Comparison of ENCODE assay signal across 9 cellular contexts in genomic region chr3:151875759-151876158, GRCh38. TPM values are rescaled to one million over a fixed set of nuclear protein-coding genes. Genes with fewer than 3 reads are reported as not detected.
DNase-seq lines count a peak whose midpoint lies in the region; ATAC-seq, FAIRE-seq and TF ChIP-seq lines count a peak whose summit lies in the region.
"Had no signal": no experiment of that assay in that cellular context is flagged by ENCODE, and none has a peak within 500 bp of the region (broad histone marks: within the 10 kb centered on the region; RNA-seq: fewer than 3 reads in every experiment).

No MANE protein-coding gene starts in this region.

- TF ChIP-seq POLR2A in Peyer's patch (IDR thresholded peaks at IDR 0.05): no peak
- no peak for TF ChIP-seq POLR2A in thyroid gland (IDR thresholded peaks at IDR 0.05)

- H3K9me3 ChIP-seq in heart right ventricle (no peaks in the 10 kb centered on the region), Peyer's patch (no peaks in the 10 kb centered on the region), thyroid gland (no peaks in the 10 kb centered on the region)

- peak overlapping the region in 1 of 10 donors; percentile 8 for H3K4me3 ChIP-seq in heart right ventricle
- H3K4me3 ChIP-seq in Peyer's patch: no peak overlapping the region
- H3K4me3 ChIP-seq in thyroid gland (replicated peaks in 1 of 3): peak overlapping the region in 1 of 3 donors; percentile 3
- H3K4me3 ChIP-seq: lung had no signal

- DNase-seq in GM18507 (ENCODE audit: extremely low spot score, insufficient read length, low read depth) (no peak), H4 (ENCODE audit: low spot score) (peak; percentile 52), MV-4-11 (lab: John Stamatoyannopoulos, UW) (peak; percentile 91), kidney tubule cell (ENCODE audit: low spot score) (peak; percentile 83), AG08396 (ENCODE audit: low spot score) (no peak), heart right ventricle (no peak), Peyer's patch (no peak), thyroid gland (no peak)

- H3K36me3 ChIP-seq in heart right ventricle (no peaks in the 10 kb centered on the region), Peyer's patch (no peaks in the 10 kb centered on the region), thyroid gland (no peaks in the 10 kb centered on the region)

- H3K27ac ChIP-seq in heart right ventricle (peak overlapping the region in 2 of 10 donors; percentile 20 to 82), Peyer's patch (no peak overlapping the region), thyroid gland (peak overlapping the region in 1 of 3 donors; percentile 51)

- no peaks in the 10 kb centered on the region for H3K27me3 ChIP-seq in heart right ventricle
- no peaks in the 10 kb centered on the region for H3K27me3 ChIP-seq in Peyer's patch
- H3K27me3 ChIP-seq in thyroid gland: no peaks in the 10 kb centered on the region

- 60 to 63% methylated on average over 3 of the region's 3 CpGs for WGBS in heart right ventricle, 2 donors
- 54 to 60% methylated on average over 3 of the region's 3 CpGs for WGBS in thyroid gland, 2 donors

- FAIRE-seq in GM18507 (lab: Jason Lieb, UNC): peak; percentile 89

- H3K4me1 ChIP-seq in heart right ventricle (peaks cover 0 to 58% (median 3%) of the 10 kb centered on the region in 9 donors), Peyer's patch (peaks cover 0 to 4% (median 0%) of the 10 kb centered on the region in 4 donors), thyroid gland (no peaks in the 10 kb centered on the region)

- intact Hi-C loops in heart right ventricle (cut with DNase I): no loop called here
- intact Hi-C loops in thyroid gland (cut with DNase I): no loop called here

- TF ChIP-seq CTCF in heart right ventricle (IDR thresholded peaks at IDR 0.05) (no peak), Peyer's patch (IDR thresholded peaks at IDR 0.05) (no peak), thyroid gland (IDR thresholded peaks at IDR 0.05) (no peak)

- ATAC-seq in heart right ventricle: no peak

RNA-seq across cellular contexts. Expression of gene SUCNR1, which starts 2.3 kb away (rescaled TPM):
- 0.70 and 1.2 TPM in 2 replicates for total RNA-seq in H4 (2014; rRNA removed; shearing (Covaris generic))
- total RNA-seq in heart right ventricle (1 to 10 TPM in 1 of 10 donors, under 1 TPM in 8, not detected in 1; 0.04 to 2.4 (median 0.12) TPM), Peyer's patch (1 to 10 TPM in 1 of 4 donors, under 1 TPM in 2, not detected in 1; 0.35 to 1.3 (median 0.57) TPM), thyroid gland (10 to 100 TPM in 2 of 4 donors, 1 to 10 TPM in 2; 9.0 to 12.4 (median 10.4) TPM)
- polyA plus RNA-seq in heart right ventricle: under 1 TPM in 1 of 2 donors, not detected in 1; 0.16 TPM

Comparison
In these comparisons a context has a peak if more than half of its experiments do, and no peak if none do; other contexts are left out.
1. DNase-seq: peak in H4 (single experiment), MV-4-11 (single experiment) and kidney tubule cell (single experiment); none in GM18507 (single experiment), AG08396 (single experiment), heart right ventricle (0 of 2), Peyer's patch (0 of 3) and thyroid gland (0 of 2).